18 cellular contexts compared by ENCODE assay signal in genomic region chr16:75378616-75379015, GRCh38. TPM values are rescaled to one million over a fixed set of nuclear protein-coding genes. Genes with fewer than 3 reads are reported as not detected.
DNase-seq lines count a peak whose midpoint lies in the region; ATAC-seq and TF ChIP-seq lines count a peak whose summit lies in the region.
"Had no signal": no experiment of that assay in that cellular context is flagged by ENCODE, and none has a peak within 500 bp of the region (broad histone marks: within the 10 kb centered on the region; RNA-seq: fewer than 3 reads in every experiment).

No MANE protein-coding gene starts in this region.

- H3K9ac ChIP-seq in PC-3 (ENCODE audit: low read length) (peak overlapping the region; percentile 41), neural progenitor cell (no peak overlapping the region)

- no peak overlapping the region for H2AFZ ChIP-seq in PC-3 (ENCODE audit: low read length)
- H2AFZ ChIP-seq in neural progenitor cell (replicated peaks) = no peak overlapping the region

- CTCF ChIA-PET in PC-3 (lab: Charles Lee) = interaction anchor here (0.5 to 0.7 kb wide), 2 partner anchors 51 to 589 kb away, joined by 3 read pairs; no protein-coding TSS in a partner anchor

- H3K27ac Mint-ChIP-seq in neural progenitor cell = peak overlapping the region; percentile 90

- intact Hi-C loops in PC-3 (cut with micrococcal nuclease) (loop anchor here (1.0 kb wide), 1 partner anchor 73 kb away; no protein-coding TSS in a partner anchor), esophagus squamous epithelium (cut with DNase I) (no loop called here)

- TF ChIP-seq POLR2A in esophagus squamous epithelium (IDR thresholded peaks at IDR 0.05) (no peak), upper lobe of left lung (IDR thresholded peaks at IDR 0.05) (no peak)

- H3K4me1 ChIP-seq in PC-3 (ENCODE audit: insufficient read depth, low read length) (peaks cover 22% of the 10 kb centered on the region), esophagus squamous epithelium (peaks cover 0 to 73% (median 33%) of the 10 kb centered on the region in 3 donors), neural progenitor cell (peaks cover 12% of the 10 kb centered on the region), upper lobe of left lung (peaks cover 20 to 28% (median 24%) of the 10 kb centered on the region in 4 donors)

- WGBS in esophagus squamous epithelium, 2 donors = 62 to 81% methylated on average over 2 of the region's 2 CpGs
- WGBS in upper lobe of left lung, 2 donors = 93 to 96% methylated on average over 2 of the region's 2 CpGs

- H3K27ac ChIP-seq in PC-3 (ENCODE audit: low read length) = peak overlapping the region; percentile 80
- peak overlapping the region in 3 of 4 donors; percentile 8 to 75 (median 73) for H3K27ac ChIP-seq in esophagus squamous epithelium
- no peak overlapping the region for H3K27ac ChIP-seq in neural progenitor cell
- H3K27ac ChIP-seq in upper lobe of left lung = no peak overlapping the region
- H3K27ac ChIP-seq: ovary, right lobe of liver had no signal

- H3K27me3 ChIP-seq in PC-3 (ENCODE audit: low read length) (no peaks in the 10 kb centered on the region), esophagus squamous epithelium (no peaks in the 10 kb centered on the region), neural progenitor cell (no peaks in the 10 kb centered on the region), upper lobe of left lung (no peaks in the 10 kb centered on the region), MG63 (no peaks in the 10 kb centered on the region)
- H3K27me3 ChIP-seq: ovary, right lobe of liver had no signal

- no peak overlapping the region for H3K4me3 ChIP-seq in PC-3 (ENCODE audit: low read length)
- H3K4me3 ChIP-seq in esophagus squamous epithelium = no peak overlapping the region
- no peak overlapping the region for H3K4me3 ChIP-seq in neural progenitor cell
- no peak overlapping the region for H3K4me3 ChIP-seq in upper lobe of left lung
- no peak overlapping the region for H3K4me3 ChIP-seq in MG63
- H3K4me3 ChIP-seq: mucosa of descending colon, ovary, right lobe of liver had no signal

- H4K20me1 ChIP-seq in PC-3 (ENCODE audit: low read length) (no peaks in the 10 kb centered on the region), neural progenitor cell (ENCODE audit: low read depth) (peaks cover 18% of the 10 kb centered on the region)

- no TSS peak for BruUV-seq in PC-3 (replicated peaks; lab: Mats Ljungman, UMichigan)

- peaks cover 15% of the 10 kb centered on the region for H3K36me3 Mint-ChIP-seq in neural progenitor cell

- no peak for TF ChIP-seq CTCF in PC-3 (conservative IDR thresholded peaks at IDR 0.05; ENCODE audit: low read depth, low read length)
- no peak for TF ChIP-seq CTCF in esophagus squamous epithelium (IDR thresholded peaks at IDR 0.05)
- no peak for TF ChIP-seq CTCF in neural progenitor cell (IDR thresholded peaks at IDR 0.05)
- TF ChIP-seq CTCF in upper lobe of left lung (IDR thresholded peaks at IDR 0.05) = no peak

- peaks cover 72% of the 10 kb centered on the region for H3K4me1 Mint-ChIP-seq in neural progenitor cell

- H3K9me3 ChIP-seq in PC-3 (ENCODE audit: low read length) = no peaks in the 10 kb centered on the region
- H3K9me3 ChIP-seq in esophagus squamous epithelium = no peaks in the 10 kb centered on the region
- no peaks in the 10 kb centered on the region for H3K9me3 ChIP-seq in neural progenitor cell (ENCODE audit: low read depth)
- H3K9me3 ChIP-seq in upper lobe of left lung = no peaks in the 10 kb centered on the region
- no peaks in the 10 kb centered on the region for H3K9me3 ChIP-seq in MG63
- H3K9me3 ChIP-seq: mucosa of descending colon, ovary, right lobe of liver had no signal

- no peak for TF ChIP-seq EP300 in upper lobe of left lung (IDR thresholded peaks at IDR 0.05)

- H3F3A ChIP-seq in PC-3 (ENCODE audit: low read length, unreplicated experiment) = no peaks in the 10 kb centered on the region
- peaks cover 3% of the 10 kb centered on the region for H3F3A ChIP-seq in neural progenitor cell (ENCODE audit: low read depth)

- no peaks in the 10 kb centered on the region for H3K79me2 ChIP-seq in PC-3 (ENCODE audit: low read length)
- H3K79me2 ChIP-seq in neural progenitor cell (ENCODE audit: low read depth) = no peaks in the 10 kb centered on the region

- H3K9me3 Mint-ChIP-seq in neural progenitor cell = no peaks in the 10 kb centered on the region

- POLR2A ChIA-PET in PC-3 (lab: Charles Lee; ENCODE audit: unreplicated experiment) = interaction anchor here (1.5 kb wide), 1 partner anchor 73 kb away, joined by 3 read pairs; no protein-coding TSS in a partner anchor

- ATAC-seq in PC-3 = peak; percentile 63
- ATAC-seq in upper lobe of left lung (ENCODE audit: low FRiP score in 2 of 2) = no peak

- DNase-seq in ELR (ENCODE audit: low read depth) (peak; percentile 39), PC-3 (peak; percentile 10), esophagus squamous epithelium (lab: John Stamatoyannopoulos, UW) (no peak), neural progenitor cell (ENCODE audit: low spot score) (no peak), H4 (ENCODE audit: low spot score) (no peak), COLO668 (lab: John Stamatoyannopoulos, UW; ENCODE audit: unreplicated experiment) (no peak), upper lobe of left lung (no peak), MG63 (no peak)
- DNase-seq: effector memory CD4-positive, alpha-beta T cell; KG1; mucosa of descending colon; NCI-H1092 treated with DMSO at 0.1 percent for 48 hours; NCI-H2081; NCI-H524; right lobe of liver; SHP77 treated with DMSO at 0.1 percent for 48 hours; stimulated activated CD4-positive, alpha-beta T cell treated with anti-CD3 and anti-CD28 coated beads, Interleukin-2, amount 100 ng/mL, for 48 hours had no signal

- no peaks in the 10 kb centered on the region; the same call in 1 of the 2 replicates for H3K36me3 ChIP-seq in PC-3 (ENCODE audit: low read depth, low read length)
- peaks cover 0 to 8% (median 0%) of the 10 kb centered on the region in 3 donors for H3K36me3 ChIP-seq in esophagus squamous epithelium
- H3K36me3 ChIP-seq in neural progenitor cell = no peaks in the 10 kb centered on the region
- H3K36me3 ChIP-seq in upper lobe of left lung = no peaks in the 10 kb centered on the region
- peaks cover 15% of the 10 kb centered on the region for H3K36me3 ChIP-seq in MG63
- H3K36me3 ChIP-seq: ovary, right lobe of liver had no signal

- peak overlapping the region; percentile 56 for H3K4me3 Mint-ChIP-seq in neural progenitor cell

- H3K9me2 ChIP-seq in PC-3 (replicated peaks; ENCODE audit: low read length) = no peaks in the 10 kb centered on the region

- H3K4me2 ChIP-seq in PC-3 (ENCODE audit: low read length) (peak overlapping the region; percentile 67), neural progenitor cell (no peak overlapping the region)

- no peaks in the 10 kb centered on the region for H3K27me3 Mint-ChIP-seq in neural progenitor cell (ENCODE audit: insufficient read depth, low read depth)

RNA-seq across cellular contexts. Expression of gene CFDP1, which starts 54.7 kb away (rescaled TPM):
- total RNA-seq in PC-3 (2014; rRNA removed) = 27.3 and 32.1 TPM in 2 replicates
- 10 to 100 TPM; 32.8 to 55.8 (median 45.7) TPM for total RNA-seq in esophagus squamous epithelium
- 134 and 159 TPM in 2 replicates for total RNA-seq in neural progenitor cell (ENCODE audit: low replicate concordance)
- 53.3 and 65.4 TPM in 2 replicates for total RNA-seq in H4 (2014; rRNA removed; shearing (Covaris generic))
- total RNA-seq in upper lobe of left lung = 100 to 1,000 TPM in 1 of 6 donors, 10 to 100 TPM in 5; 36.8 to 185 (median 50.6) TPM
- total RNA-seq in MG63 (2014; rRNA removed; shearing (Covaris generic); ENCODE audit: low replicate concordance) = 21.2 and 23.2 TPM in 2 replicates

Comparison
In these comparisons a context has a peak if more than half of its experiments do, and no peak if none do; other contexts are left out.
1. DNase-seq: peak in ELR (single experiment) and PC-3 (single experiment); none in esophagus squamous epithelium (single experiment), neural progenitor cell (single experiment), H4 (single experiment), COLO668 (single experiment), upper lobe of left lung (0 of 2) and MG63 (single experiment).
2. H3K27ac ChIP-seq: peak in PC-3 (single experiment) and esophagus squamous epithelium (3 of 4); none in neural progenitor cell (single experiment) and upper lobe of left lung (0 of 4).